Comparison of ENCODE assay signal across 19 cellular contexts in genomic region chr9:81317939-81318338, GRCh38.
DNase-seq lines count a peak whose midpoint lies in the region; TF ChIP-seq lines count a peak whose summit lies in the region.
"Had no signal": no experiment of that assay in that cellular context is flagged by ENCODE, and none has a peak within 500 bp of the region (broad histone marks: within the 10 kb centered on the region; RNA-seq: fewer than 3 reads in every experiment).

No MANE protein-coding gene starts in this region.

- 59 to 65% methylated on average over 7 of the region's 7 CpGs for WGBS in GM23248 (ENCODE audit: low coverage in 1 of 2, low lambda C conversion rate in 2 of 2, missing lambda C conversion rate in 2 of 2), 2 experiments
- WGBS in SK-N-SH (ENCODE audit: low lambda C conversion rate), result 55% methylated on average over 7 of the region's 7 CpGs

- no peak overlapping the region for H3K27ac ChIP-seq in GM23248
- H3K27ac ChIP-seq in SK-N-SH (ENCODE audit: low read depth in 2 of 2, low read length in 1 of 2), result no peak overlapping the region
- H3K27ac ChIP-seq: breast epithelium, colonic mucosa, sigmoid colon had no signal

- H3K9me2 ChIP-seq in GM23248 (ENCODE audit: insufficient read depth) (no peaks in the 10 kb centered on the region), SK-N-SH (no peaks in the 10 kb centered on the region)

- H4K20me1 ChIP-seq in GM23248 (ENCODE audit: insufficient read depth), result no peaks in the 10 kb centered on the region
- no peaks in the 10 kb centered on the region for H4K20me1 ChIP-seq in SK-N-SH (ENCODE audit: insufficient read depth)

- H3K4me1 ChIP-seq in GM23248 (ENCODE audit: insufficient read depth), result no peaks in the 10 kb centered on the region
- no peaks in the 10 kb centered on the region; a peak in 1 of 4 replicates for H3K4me1 ChIP-seq in SK-N-SH (ENCODE audit: control insufficient read depth in 1 of 2, insufficient read depth in 2 of 2, low read depth in 1 of 2, low read length in 1 of 2)
- H3K4me1 ChIP-seq: breast epithelium, colonic mucosa, HAP-1, sigmoid colon had no signal

- H2AFZ ChIP-seq in GM23248, result no peak overlapping the region
- no peak overlapping the region for H2AFZ ChIP-seq in SK-N-SH (ENCODE audit: low read depth)

- H3K4me2 ChIP-seq in GM23248 (ENCODE audit: unreplicated experiment) (no peak overlapping the region), SK-N-SH (no peak overlapping the region)

- no peaks in the 10 kb centered on the region for H3K9me3 ChIP-seq in GM23248 (ENCODE audit: low read depth)
- H3K9me3 ChIP-seq in SK-N-SH, result no peaks in the 10 kb centered on the region
- H3K9me3 ChIP-seq: colonic mucosa, HAP-1, sigmoid colon had no signal

- TF ChIP-seq RAD21 in SK-N-SH (IDR thresholded peaks at IDR 0.05; ENCODE audit: low read length), result no peak

- no peak for TF ChIP-seq CTCF in SK-N-SH (IDR thresholded peaks at IDR 0.05)
- no peak for TF ChIP-seq CTCF in fibroblast of mammary gland (conservative IDR thresholded peaks at IDR 0.05; ENCODE audit: control insufficient read depth, insufficient read depth, low read depth, low read length)

- H3K79me2 ChIP-seq in GM23248 (ENCODE audit: insufficient read depth) (no peaks in the 10 kb centered on the region), SK-N-SH (ENCODE audit: insufficient read depth) (no peaks in the 10 kb centered on the region)

- DNase-seq in GM23248 (peak; percentile 0), SK-N-SH (no peak), fibroblast of mammary gland (ENCODE audit: low read depth) (peak; percentile 49), retina (peak; percentile 71), HuH-7 (ENCODE audit: low spot score) (no peak), AG20443 (ENCODE audit: low spot score) (no peak), AG08395 (ENCODE audit: low spot score) (no peak)
- DNase-seq: activated CD4-positive, alpha-beta T cell treated with anti-CD3 and anti-CD28 coated beads for 1 hour; activated naive CD8-positive, alpha-beta T cell treated with anti-CD3 and anti-CD28 coated beads, Interleukin-2, amount 10 ng/mL, durations not matched to agents 7 days and 5 days; colonic mucosa; foreskin melanocyte; hypothalamus; KG1; NCI-H1048; NCI-H2029; sigmoid colon had no signal

- POLR2A ChIA-PET in SK-N-SH (lab: Yijun Ruan, JAX), result no interaction called here

- CTCF ChIA-PET in SK-N-SH (lab: Yijun Ruan, JAX), result no interaction called here

- H3K36me3 ChIP-seq in GM23248 (ENCODE audit: low read depth) (no peaks in the 10 kb centered on the region), SK-N-SH (replicated peaks in 1 of 2; ENCODE audit: control insufficient read depth in 1 of 2, insufficient read depth in 2 of 2, low read length in 1 of 2) (no peaks in the 10 kb centered on the region)
- H3K36me3 ChIP-seq: breast epithelium, colonic mucosa, HAP-1, sigmoid colon had no signal

- peaks cover 12% of the 10 kb centered on the region; the same call in 1 of the 2 replicates for H3K27me3 ChIP-seq in GM23248 (replicated peaks; ENCODE audit: insufficient read depth)
- H3K27me3 ChIP-seq in SK-N-SH (ENCODE audit: insufficient read depth), result no peaks in the 10 kb centered on the region
- H3K27me3 ChIP-seq: breast epithelium, colonic mucosa, sigmoid colon had no signal

- H3K9ac ChIP-seq in GM23248 (no peak overlapping the region), SK-N-SH (no peak overlapping the region)

- H3K4me3 ChIP-seq in GM23248, result no peak overlapping the region
- no peak overlapping the region for H3K4me3 ChIP-seq in SK-N-SH (ENCODE audit: low read depth in 2 of 2, low read length in 1 of 2)
- no peak overlapping the region for H3K4me3 ChIP-seq in fibroblast of mammary gland (ENCODE audit: control insufficient read depth, low read depth, low read length)
- H3K4me3 ChIP-seq: breast epithelium, colonic mucosa, HAP-1, lung, sigmoid colon had no signal

- in situ Hi-C loops in GM23248 (cut with MboI), result no loop called here

- H3F3A ChIP-seq in GM23248 (ENCODE audit: insufficient read depth), result no peaks in the 10 kb centered on the region
- H3F3A ChIP-seq in SK-N-SH (replicated peaks; ENCODE audit: insufficient read depth), result no peaks in the 10 kb centered on the region

- no peak for TF ChIP-seq EP300 in SK-N-SH (IDR thresholded peaks at IDR 0.05; ENCODE audit: borderline replicate concordance in 1 of 2, low read depth in 1 of 2, low read length in 1 of 2)

TF ChIP-seq in SK-N-SH, 30 proteins besides CTCF, POLR2A, EP300 and RAD21:
- TF ChIP-seq PBX3 (IDR thresholded peaks at IDR 0.05) (peak; percentile 49; the same call in 1 of the 2 replicates), EZH2phosphoT487 (IDR thresholded peaks at IDR 0.05; ENCODE audit: borderline replicate concordance, low read depth) (no peak), TCF12 (IDR thresholded peaks at IDR 0.05) (peak; percentile 57)

Comparison
In these comparisons a context has a peak if more than half of its experiments do, and no peak if none do; other contexts are left out.
1. DNase-seq: peak in GM23248 (single experiment), fibroblast of mammary gland (single experiment) and retina (single experiment); none in SK-N-SH (single experiment), HuH-7 (single experiment), AG20443 (single experiment) and AG08395 (single experiment).